Comparison of ENCODE assay signal across 17 cellular contexts in the genomic region with DNA sequence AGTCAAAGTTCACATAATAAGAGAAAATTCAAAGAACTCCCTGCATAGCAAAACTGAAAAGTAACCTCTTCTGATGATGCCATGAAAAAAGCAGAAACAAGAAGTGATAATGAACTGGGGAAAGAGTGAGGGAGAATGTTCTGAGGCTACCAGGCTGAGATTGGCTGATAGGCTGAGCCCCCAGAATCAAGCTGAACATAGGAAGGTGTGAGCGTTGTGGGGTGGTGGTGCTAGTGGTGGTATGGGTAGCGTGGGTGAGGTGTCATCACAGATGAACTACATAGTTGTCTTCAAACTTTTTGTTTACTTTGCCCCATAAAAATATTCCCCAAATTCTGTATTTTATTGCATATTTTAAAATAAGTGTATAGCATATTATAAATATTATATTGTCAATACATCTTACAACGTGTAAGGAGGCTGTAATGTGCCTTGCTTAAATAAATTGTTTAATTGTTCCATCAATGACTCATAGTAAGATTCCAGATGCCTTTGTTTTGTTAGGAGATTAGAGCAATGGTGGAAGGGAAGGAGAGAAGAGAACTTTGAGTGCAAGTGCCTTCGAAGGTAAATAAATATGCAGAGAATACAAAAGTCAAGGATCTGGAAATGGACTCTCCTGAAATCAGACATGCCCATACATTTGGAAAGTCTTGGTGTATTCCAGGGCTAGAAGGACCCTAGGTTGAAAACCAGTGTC. TPM values are rescaled to one million over a fixed set of nuclear protein-coding genes. Genes with fewer than 3 reads are reported as not detected.
"Had no signal": no experiment of that assay in that cellular context is flagged by ENCODE, and none has a peak within 500 bp of the region (broad histone marks: within the 10 kb centered on the region; RNA-seq: fewer than 3 reads in every experiment).

No MANE protein-coding gene starts in this region.

- H3K27me3 Mint-ChIP-seq: stimulated activated naive B cell treated with anti-CD40 and anti-IgM and Interleukin-4, amounts not matched to agents 10 μg/mL and 1 μg/mL and 100 μg/mL, for 72 hours; type B pancreatic cell had no signal

- H3K36me3 Mint-ChIP-seq: type B pancreatic cell had no signal

- H3K27ac Mint-ChIP-seq: stimulated activated naive B cell treated with anti-CD40 and anti-IgM and Interleukin-4, amounts not matched to agents 10 μg/mL and 1 μg/mL and 100 μg/mL, for 72 hours; type B pancreatic cell had no signal

- H3K4me3 Mint-ChIP-seq: stimulated activated naive B cell treated with anti-CD40 and anti-IgM and Interleukin-4, amounts not matched to agents 10 μg/mL and 1 μg/mL and 100 μg/mL, for 72 hours; type B pancreatic cell had no signal

- H3K9me3 Mint-ChIP-seq: type B pancreatic cell had no signal

- H3K27me3 ChIP-seq: gastrocnemius medialis, right atrium auricular region, suprapubic skin had no signal

- H3K36me3 ChIP-seq: gastrocnemius medialis, right atrium auricular region, suprapubic skin had no signal

- H3K9me3 ChIP-seq: gastrocnemius medialis, suprapubic skin had no signal

- ATAC-seq: gastrocnemius medialis had no signal

- H3K27ac ChIP-seq: coronary artery, gastrocnemius medialis, parathyroid adenoma, right atrium auricular region, skin epidermis, suprapubic skin had no signal

- DNase-seq: activated CD4-positive, alpha-beta T cell treated with anti-CD3 and anti-CD28 coated beads for 1 hour; activated CD4-positive, alpha-beta T cell treated with anti-CD3 and anti-CD28 coated beads, Interleukin-2, amount 50 U/mL, for 48 hours; activated effector memory CD4-positive, alpha-beta T cell treated with anti-CD3 and anti-CD28 coated beads, Interleukin-2, amount 50 U/mL, for 16 hours; caudate nucleus; effector CD4-positive, alpha-beta T cell; gastrocnemius medialis; kidney glomerular epithelial cell; mesendoderm; stimulated activated CD4-positive, alpha-beta T cell treated with anti-CD3 and anti-CD28 coated beads, Interleukin-4, amount 100 ng/mL, for 4 hours; stimulated activated naive B cell treated with anti-CD40 and anti-IgM and Interleukin-4, amounts not matched to agents 10 μg/mL and 1 μg/mL and 100 μg/mL, for 72 hours; T-helper 9 cell had no signal

- H3K4me3 ChIP-seq: coronary artery, gastrocnemius medialis, right atrium auricular region, skin epidermis, suprapubic skin had no signal

- H3K4me1 ChIP-seq: gastrocnemius medialis, parathyroid adenoma, right atrium auricular region, suprapubic skin had no signal

RNA-seq across cellular contexts. Expression of a gene that starts 15.8 kb away (rescaled TPM):
- total RNA-seq: gastrocnemius medialis had no signal
